8 cellular contexts compared by ENCODE assay signal in the genomic region with DNA sequence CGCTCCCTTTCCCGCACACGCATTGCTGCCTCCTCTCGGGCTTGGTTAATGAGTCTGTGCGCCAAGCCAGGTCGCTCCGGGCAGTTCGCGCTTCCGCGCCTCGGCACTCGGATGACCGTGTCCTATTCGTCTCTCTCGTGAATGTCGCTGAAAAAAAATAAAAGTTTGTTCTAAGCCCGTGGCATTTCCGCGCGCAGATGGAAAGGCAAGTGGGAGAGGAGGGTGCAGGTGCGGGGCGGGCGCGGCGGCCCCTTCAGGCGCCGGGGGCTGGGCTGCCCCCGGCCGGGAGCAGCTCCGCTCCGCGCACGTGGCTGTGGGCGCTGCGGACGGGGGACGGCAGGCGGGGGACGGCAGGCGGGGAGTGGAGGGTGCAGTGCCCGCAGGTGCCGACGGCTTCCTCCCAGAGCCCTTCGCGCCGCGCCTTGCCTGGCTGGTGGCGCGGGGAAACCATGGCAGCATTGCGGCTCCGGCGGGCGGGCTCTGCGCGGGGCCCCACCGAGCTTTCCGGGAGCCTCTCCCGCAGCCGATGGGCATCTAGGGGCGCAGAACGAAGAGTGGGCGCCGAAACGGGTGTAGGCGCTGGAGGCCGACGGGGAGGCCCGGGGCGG.
DNase-seq lines count a peak whose midpoint lies in the region; ATAC-seq and TF ChIP-seq lines count a peak whose summit lies in the region.

No MANE protein-coding gene starts in this region.

- peak overlapping the region; percentile 61 for H3K4me3 Mint-ChIP-seq in mesothelial cell of epicardium

- ATAC-seq in HG03175 (IDR thresholded peaks at IDR 0.05; ENCODE audit: unreplicated experiment): no peak

- H3K4me1 Mint-ChIP-seq in mesothelial cell of epicardium: peaks cover 7% of the 10 kb centered on the region

- H3K4me3 ChIP-seq in coronary artery: peak overlapping the region; percentile 80

- no peaks in the 10 kb centered on the region for H3K36me3 Mint-ChIP-seq in mesothelial cell of epicardium

- DNase-seq in NCI-H1694 treated with DMSO at 0.1 percent for 48 hours (lab: John Stamatoyannopoulos, UW) (peak; percentile 29), NCI-H1694 (lab: John Stamatoyannopoulos, UW) (no peak), NCI-H345 treated with DMSO at 0.1 percent for 48 hours (lab: John Stamatoyannopoulos, UW; ENCODE audit: unreplicated experiment) (peak; percentile 55), coronary artery (ENCODE audit: low spot score) (no peak), mesothelial cell of epicardium (ENCODE audit: low spot score in 2 of 2, unreplicated experiment in 2 of 2) (no peak), NCI-H1048 (lab: John Stamatoyannopoulos, UW) (no peak), NCI-H1105 (lab: John Stamatoyannopoulos, UW) (no peak)

- TF ChIP-seq CTCF in coronary artery (IDR thresholded peaks at IDR 0.05): no peak
- no peak for TF ChIP-seq CTCF in mesothelial cell of epicardium (IDR thresholded peaks at IDR 0.05; ENCODE audit: unreplicated experiment)

- H3K9me3 Mint-ChIP-seq in mesothelial cell of epicardium: no peaks in the 10 kb centered on the region

- no peak overlapping the region for H3K27ac Mint-ChIP-seq in mesothelial cell of epicardium

- peak overlapping the region in 1 of 2 donors; percentile 15 for H3K27ac ChIP-seq in coronary artery

- H3K27me3 Mint-ChIP-seq in mesothelial cell of epicardium (ENCODE audit: low read depth): peaks cover 98% of the 10 kb centered on the region

Comparison
In these comparisons a context has a peak if more than half of its experiments do, and no peak if none do; other contexts are left out.
1. DNase-seq: peak in NCI-H1694 treated with DMSO at 0.1 percent for 48 hours (single experiment) and NCI-H345 treated with DMSO at 0.1 percent for 48 hours (single experiment); none in NCI-H1694 (single experiment), coronary artery (single experiment), mesothelial cell of epicardium (0 of 2), NCI-H1048 (single experiment) and NCI-H1105 (single experiment).